Comparison of ENCODE assay signal across 20 cellular contexts in the genomic region with DNA sequence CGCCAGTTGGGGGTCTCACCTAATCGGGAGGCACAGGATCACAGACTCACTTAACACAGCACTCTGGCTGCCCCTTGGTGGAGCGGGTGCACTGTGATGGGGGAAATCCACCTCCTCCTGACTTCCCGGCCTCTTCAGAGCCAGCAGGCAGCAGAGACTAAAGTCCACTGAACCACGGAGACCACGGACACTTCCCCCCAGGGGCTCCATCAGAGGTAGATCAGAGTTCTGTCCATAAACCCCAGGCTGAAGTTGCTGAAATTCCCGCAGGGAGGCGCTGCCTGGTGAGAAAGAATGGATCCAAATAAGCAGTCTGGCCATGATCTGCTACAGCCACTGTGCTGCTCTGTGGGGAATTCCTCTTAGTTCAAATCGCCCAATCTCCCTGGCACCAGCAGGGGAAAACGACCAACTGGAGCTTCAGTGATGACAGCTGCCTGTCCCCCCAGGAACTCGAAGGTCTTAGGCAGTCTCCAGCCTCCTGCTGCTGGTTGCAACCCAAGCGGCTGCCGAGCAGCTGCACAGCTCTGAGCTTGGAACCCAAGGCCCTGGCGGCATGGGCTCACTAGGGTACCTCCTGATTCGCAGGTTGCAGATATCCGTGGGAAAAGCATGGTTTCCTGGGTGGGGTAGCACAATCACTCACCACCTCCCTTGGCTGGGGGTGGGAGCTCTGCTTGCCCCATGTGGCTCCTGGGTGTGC.
DNase-seq lines count a peak whose midpoint lies in the region; ATAC-seq and TF ChIP-seq lines count a peak whose summit lies in the region.
"Had no signal": no experiment of that assay in that cellular context is flagged by ENCODE, and none has a peak within 500 bp of the region (broad histone marks: within the 10 kb centered on the region; RNA-seq: fewer than 3 reads in every experiment).

No MANE protein-coding gene starts in this region.

- H2AFZ ChIP-seq in GM23338 = no peak overlapping the region

- DNase-seq in DMS 273 (lab: John Stamatoyannopoulos, UW; ENCODE audit: unreplicated experiment) (peak; percentile 22), DMS 273 treated with DMSO at 0.1 percent for 48 hours (lab: John Stamatoyannopoulos, UW) (no peak), GM23338 (ENCODE audit: low spot score) (peak; percentile 0), SK-MEL-5 (ENCODE audit: low read depth, low spot score) (peak; percentile 2), mesendoderm (peak; percentile 0)
- DNase-seq in stimulated activated CD4-positive, alpha-beta T cell treated with anti-CD3 and anti-CD28 coated beads, Interleukin-4, amount 100 ng/mL, for 24 hours = no peak
- no peak for DNase-seq in activated effector memory CD4-positive, alpha-beta T cell treated with Interleukin-2 at 50 U/mL for 16 hours
- DNase-seq: Caco-2; CD4-positive, CD25-positive, alpha-beta regulatory T cell; CD8-positive, alpha-beta T cell; DMS53; DMS79 treated with DMSO at 0.1 percent for 48 hours; GF-D8; GOT3 had no signal

- H3K9ac ChIP-seq in mesendoderm (ENCODE audit: low read length) = no peak overlapping the region
- H3K9ac ChIP-seq: BLaER1 had no signal

- no peaks in the 10 kb centered on the region for H3K4me1 ChIP-seq in GM23338 (ENCODE audit: insufficient read depth)
- H3K4me1 ChIP-seq in mesendoderm (ENCODE audit: control insufficient read depth, low read depth, low read length) = no peaks in the 10 kb centered on the region
- H3K4me1 ChIP-seq: BLaER1, Caco-2, HAP-1 had no signal

- in situ Hi-C loops in SK-MEL-5 (cut with HindIII; ENCODE audit: low pct_unique_long_range_greater_than_20kb, low sequenced_read_pairs) = no loop called here

- H3K56ac ChIP-seq in mesendoderm (ENCODE audit: low read length) = no peak overlapping the region

- no peaks in the 10 kb centered on the region for H3K79me1 ChIP-seq in mesendoderm (ENCODE audit: low read length)

- H3K4me3 Mint-ChIP-seq in GM23338 = no peak overlapping the region
- H3K4me3 Mint-ChIP-seq: B cell; CD4-positive, CD25-positive, alpha-beta regulatory T cell; CD8-positive, alpha-beta T cell had no signal

- H3K27ac Mint-ChIP-seq in GM23338 = no peak overlapping the region
- H3K27ac Mint-ChIP-seq: B cell; CD4-positive, CD25-positive, alpha-beta regulatory T cell; CD8-positive, alpha-beta T cell had no signal

- no peaks in the 10 kb centered on the region for H3K36me3 ChIP-seq in GM23338 (ENCODE audit: insufficient read depth)
- no peaks in the 10 kb centered on the region for H3K36me3 ChIP-seq in mesendoderm (ENCODE audit: control insufficient read depth, insufficient read depth, low read length)
- H3K36me3 ChIP-seq: BLaER1, HAP-1 had no signal

- H3K27ac ChIP-seq in GM23338 (ENCODE audit: low read depth) (no peak overlapping the region), mesendoderm (ENCODE audit: low read depth, low read length) (no peak overlapping the region)
- H3K27ac ChIP-seq: 22Rv1, BLaER1, C4-2B had no signal

- H4K20me1 ChIP-seq in GM23338 (replicated peaks; ENCODE audit: insufficient read depth) = no peaks in the 10 kb centered on the region
- H4K20me1 ChIP-seq: BLaER1 had no signal

- no CpG with 5 or more reads among the region's 16 CpGs for WGBS in mesendoderm (ENCODE audit: extremely low coverage, insufficient coverage, low lambda C conversion rate)

- H2AK5ac ChIP-seq in mesendoderm (ENCODE audit: low read length) = no peak overlapping the region

- H3K79me2 ChIP-seq in GM23338 (replicated peaks; ENCODE audit: insufficient read depth) (no peaks in the 10 kb centered on the region), mesendoderm (ENCODE audit: control insufficient read depth, insufficient read depth, low read length) (no peaks in the 10 kb centered on the region)

- no peak overlapping the region for H2BK120ac ChIP-seq in mesendoderm (ENCODE audit: low read depth, low read length)

- H3K27me3 ChIP-seq in GM23338 (ENCODE audit: insufficient read depth) (no peaks in the 10 kb centered on the region), mesendoderm (ENCODE audit: insufficient read depth, low read length, poor library complexity) (no peaks in the 10 kb centered on the region)

- ATAC-seq in GM23338 (no peak), HG03280 (IDR thresholded peaks at IDR 0.05; ENCODE audit: unreplicated experiment) (no peak)
- ATAC-seq: CD8-positive, alpha-beta T cell had no signal

- peaks cover 6% of the 10 kb centered on the region; the same call in 2 of the 3 replicates for H3K9me3 Mint-ChIP-seq in GM23338
- H3K9me3 Mint-ChIP-seq: CD8-positive, alpha-beta T cell had no signal

- TF ChIP-seq CTCF in GM23338 (conservative IDR thresholded peaks at IDR 0.05; ENCODE audit: low read depth in 2 of 2) = 0 out of 4 replicates have a peak, but pooled peaks of 1 of the 2 experiments have one; percentile 3

- no peak overlapping the region for H3K4ac ChIP-seq in mesendoderm (ENCODE audit: low read depth, low read length)

- H4K8ac ChIP-seq in mesendoderm (ENCODE audit: low read depth, low read length) = no peak overlapping the region

- no peak overlapping the region for H3K23ac ChIP-seq in mesendoderm (ENCODE audit: low read length)

- no peaks in the 10 kb centered on the region for H3K27me3 Mint-ChIP-seq in GM23338 (ENCODE audit: insufficient read depth, low read depth, poor library complexity)
- H3K27me3 Mint-ChIP-seq: B cell; CD4-positive, CD25-positive, alpha-beta regulatory T cell had no signal

- no peak overlapping the region for H4K5ac ChIP-seq in mesendoderm (ENCODE audit: low read length)

- H3K4me1 Mint-ChIP-seq in GM23338 = no peaks in the 10 kb centered on the region; the same call in 2 of the 3 replicates
- H3K4me1 Mint-ChIP-seq: B cell; CD4-positive, CD25-positive, alpha-beta regulatory T cell had no signal

- H3K36me3 Mint-ChIP-seq in GM23338 (ENCODE audit: low read depth) = peaks cover 18% of the 10 kb centered on the region; the same call in 2 of the 3 replicates
- H3K36me3 Mint-ChIP-seq: CD4-positive, CD25-positive, alpha-beta regulatory T cell; CD8-positive, alpha-beta T cell had no signal

- no peak overlapping the region for H2BK15ac ChIP-seq in mesendoderm (replicated peaks; ENCODE audit: low read depth)

- H3K4me3 ChIP-seq in GM23338 (no peak overlapping the region), mesendoderm (ENCODE audit: low read length) (no peak overlapping the region)
- H3K4me3 ChIP-seq: BLaER1, HAP-1 had no signal

- H3F3A ChIP-seq in GM23338 (replicated peaks; ENCODE audit: low read depth) = no peaks in the 10 kb centered on the region

- H3K4me2 ChIP-seq in GM23338 (no peak overlapping the region), mesendoderm (ENCODE audit: low read length) (no peak overlapping the region)
- H3K4me2 ChIP-seq: BLaER1 had no signal

- no peak overlapping the region for H2BK5ac ChIP-seq in mesendoderm (ENCODE audit: low read length)

- H3K9me2 ChIP-seq in GM23338 (ENCODE audit: insufficient read depth) = no peaks in the 10 kb centered on the region

- H3K18ac ChIP-seq in mesendoderm (ENCODE audit: low read length) = no peak overlapping the region

TF ChIP-seq in GM23338, 12 proteins besides CTCF, POLR2A, EP300 and RAD21 (continues in another document):
- TF ChIP-seq JUNB (IDR thresholded peaks at IDR 0.05; ENCODE audit: unreplicated experiment) = no peak
- TF ChIP-seq ZNF114 (CRISPR knock-in tag; IDR thresholded peaks at IDR 0.05) = no peak
- no peak for TF ChIP-seq CREB1 (CRISPR knock-in tag; IDR thresholded peaks at IDR 0.05; ENCODE audit: low read depth)
- no peak for TF ChIP-seq POLR2AphosphoS5 (IDR thresholded peaks at IDR 0.05; ENCODE audit: low read depth)
- TF ChIP-seq, protein P1, sequence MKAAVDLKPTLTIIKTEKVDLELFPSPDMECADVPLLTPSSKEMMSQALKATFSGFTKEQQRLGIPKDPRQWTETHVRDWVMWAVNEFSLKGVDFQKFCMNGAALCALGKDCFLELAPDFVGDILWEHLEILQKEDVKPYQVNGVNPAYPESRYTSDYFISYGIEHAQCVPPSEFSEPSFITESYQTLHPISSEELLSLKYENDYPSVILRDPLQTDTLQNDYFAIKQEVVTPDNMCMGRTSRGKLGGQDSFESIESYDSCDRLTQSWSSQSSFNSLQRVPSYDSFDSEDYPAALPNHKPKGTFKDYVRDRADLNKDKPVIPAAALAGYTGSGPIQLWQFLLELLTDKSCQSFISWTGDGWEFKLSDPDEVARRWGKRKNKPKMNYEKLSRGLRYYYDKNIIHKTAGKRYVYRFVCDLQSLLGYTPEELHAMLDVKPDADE (IDR thresholded peaks at IDR 0.05) = no peak

Comparison
In these comparisons a context has a peak if more than half of its experiments do, and no peak if none do; other contexts are left out.
1. DNase-seq: peak in DMS 273 (single experiment), GM23338 (single experiment), SK-MEL-5 (single experiment) and mesendoderm (single experiment); none in DMS 273 treated with DMSO at 0.1 percent for 48 hours (single experiment), stimulated activated CD4-positive, alpha-beta T cell treated with anti-CD3 and anti-CD28 coated beads, Interleukin-4, amount 100 ng/mL, for 24 hours (single experiment) and activated effector memory CD4-positive, alpha-beta T cell treated with Interleukin-2 at 50 U/mL for 16 hours (single experiment).